ENCODE assay signal across 14 cellular contexts in genomic region chr1:25523512-25523911, GRCh38. TPM values are rescaled to one million over a fixed set of nuclear protein-coding genes. Genes with fewer than 3 reads are reported as not detected.
DNase-seq lines count a peak whose midpoint lies in the region; ATAC-seq and TF ChIP-seq lines count a peak whose summit lies in the region.
"Had no signal": no experiment of that assay in that cellular context is flagged by ENCODE, and none has a peak within 500 bp of the region (broad histone marks: within the 10 kb centered on the region; RNA-seq: fewer than 3 reads in every experiment).

No MANE protein-coding gene starts in this region.

- H3K4me1 Mint-ChIP-seq in endodermal cell (no peaks in the 10 kb centered on the region), T-helper 17 cell (peaks cover 7% of the 10 kb centered on the region), Caco-2 (ENCODE audit: low read depth, unreplicated experiment) (no peaks in the 10 kb centered on the region)

- DNase-seq in ACHN (peak; percentile 51), PC-3 (peak; percentile 44), endodermal cell (peak; percentile 67), DMS79 (lab: John Stamatoyannopoulos, UW) (no peak), T-helper 17 cell (no peak), Caco-2 (no peak)
- DNase-seq: activated CD4-positive, alpha-beta T cell treated with anti-CD3 and anti-CD28 coated beads, Interleukin-2, amount 50 U/mL, for 48 hours; CD4-positive, alpha-beta T cell; kidney glomerular epithelial cell; NCI-H146; occipital lobe; thyroid gland had no signal

- H3K27me3 Mint-ChIP-seq in endodermal cell (ENCODE audit: insufficient read depth) (peaks cover 5% of the 10 kb centered on the region), T-helper 17 cell (no peaks in the 10 kb centered on the region), Caco-2 (ENCODE audit: insufficient read depth, unreplicated experiment) (no peaks in the 10 kb centered on the region)
- H3K27me3 Mint-ChIP-seq: CD4-positive, alpha-beta T cell had no signal

- H3K9ac ChIP-seq in PC-3 (ENCODE audit: low read length) (no peak overlapping the region), endodermal cell (ENCODE audit: extremely low read depth, low read length, poor library complexity, severe bottlenecking) (no peak overlapping the region)

- H3K4me1 ChIP-seq in PC-3 (ENCODE audit: insufficient read depth, low read length): no peaks in the 10 kb centered on the region
- no peaks in the 10 kb centered on the region for H3K4me1 ChIP-seq in endodermal cell (ENCODE audit: control insufficient read depth, insufficient read depth, low read length)
- no peaks in the 10 kb centered on the region for H3K4me1 ChIP-seq in Caco-2
- H3K4me1 ChIP-seq: thyroid gland had no signal

- 36 to 78% methylated on average over 3 to 10 of the region's 10 CpGs for WGBS in endodermal cell (ENCODE audit: insufficient coverage in 1 of 2, insufficient read length in 1 of 2), 2 experiments

- no peaks in the 10 kb centered on the region for H3K79me2 ChIP-seq in PC-3 (ENCODE audit: low read length)

- no peaks in the 10 kb centered on the region for H3K9me2 ChIP-seq in PC-3 (replicated peaks; ENCODE audit: low read length)

- in situ Hi-C loops in ACHN (cut with HindIII; ENCODE audit: low pct_ligation_motif_present, low pct_unique_long_range_greater_than_20kb, low sequenced_read_pairs): no loop called here

- POLR2A ChIA-PET in PC-3 (lab: Charles Lee; ENCODE audit: unreplicated experiment) (no interaction called here), Caco-2 (lab: Charles Lee) (no interaction called here)

- TF ChIP-seq CTCF in GM12875 (IDR thresholded peaks at IDR 0.05; ENCODE audit: borderline replicate concordance, insufficient read depth, low read depth, low read length) (peak; percentile 52), PC-3 (conservative IDR thresholded peaks at IDR 0.05; ENCODE audit: low read depth, low read length) (peak; percentile 47), endodermal cell (conservative IDR thresholded peaks at IDR 0.05) (peak; percentile 37), Caco-2 (IDR thresholded peaks at IDR 0.05; ENCODE audit: insufficient read depth in 1 of 2, low read depth in 1 of 2, low read length in 1 of 2, severe bottlenecking in 1 of 2, unreplicated experiment in 1 of 2) (no peak)

- H3K4me2 ChIP-seq in PC-3 (ENCODE audit: low read length): no peak overlapping the region

- BruUV-seq in PC-3 (replicated peaks; lab: Mats Ljungman, UMichigan) (no TSS peak), Caco-2 (replicated peaks; lab: Mats Ljungman, UMichigan) (no TSS peak)

- peak; percentile 60 for ATAC-seq in PC-3
- ATAC-seq in HG03442 (IDR thresholded peaks at IDR 0.05; ENCODE audit: unreplicated experiment): no peak
- ATAC-seq in T-helper 17 cell: no peak

- H3K4me3 Mint-ChIP-seq in endodermal cell (no peak overlapping the region), T-helper 17 cell (no peak overlapping the region), Caco-2 (ENCODE audit: unreplicated experiment) (no peak overlapping the region)
- H3K4me3 Mint-ChIP-seq: CD4-positive, alpha-beta T cell had no signal

- H3K36me3 ChIP-seq in PC-3 (ENCODE audit: low read depth, low read length): no peaks in the 10 kb centered on the region
- no peaks in the 10 kb centered on the region for H3K36me3 ChIP-seq in endodermal cell (ENCODE audit: control insufficient read depth, insufficient read depth, low read length)
- H3K36me3 ChIP-seq in Caco-2 (ENCODE audit: control insufficient read depth, insufficient read depth, low read length): no peaks in the 10 kb centered on the region
- H3K36me3 ChIP-seq: thyroid gland had no signal

- no peak overlapping the region for H3K4me3 ChIP-seq in GM12875 (ENCODE audit: low read depth, low read length)
- H3K4me3 ChIP-seq in PC-3 (ENCODE audit: low read length): no peak overlapping the region
- H3K4me3 ChIP-seq in endodermal cell (ENCODE audit: low read length): no peak overlapping the region
- no peak overlapping the region for H3K4me3 ChIP-seq in Caco-2 (ENCODE audit: low read depth, low read length)
- H3K4me3 ChIP-seq: thyroid gland had no signal

- H3K9me3 ChIP-seq in PC-3 (ENCODE audit: low read length) (no peaks in the 10 kb centered on the region), endodermal cell (ENCODE audit: control insufficient read depth, low read length) (no peaks in the 10 kb centered on the region), T-helper 17 cell (ENCODE audit: control insufficient read depth, low read length, poor library complexity, severe bottlenecking) (no peaks in the 10 kb centered on the region), Caco-2 (no peaks in the 10 kb centered on the region)
- H3K9me3 ChIP-seq: thyroid gland had no signal

- intact Hi-C loops in PC-3 (cut with micrococcal nuclease): loop anchor here (5.0 kb wide), 2 partner anchors 121 to 191 kb away; no protein-coding TSS in a partner anchor
- intact Hi-C loops in Caco-2 (cut with micrococcal nuclease; ENCODE audit: unreplicated experiment): no loop called here

- H2AFZ ChIP-seq in PC-3 (ENCODE audit: low read length): no peak overlapping the region

- H3K9me3 Mint-ChIP-seq in endodermal cell: peaks cover 10% of the 10 kb centered on the region
- peaks cover 10% of the 10 kb centered on the region for H3K9me3 Mint-ChIP-seq in Caco-2 (ENCODE audit: unreplicated experiment)
- H3K9me3 Mint-ChIP-seq: CD4-positive, alpha-beta T cell had no signal

- H3K27ac ChIP-seq in PC-3 (ENCODE audit: low read length): no peak overlapping the region
- no peak overlapping the region for H3K27ac ChIP-seq in endodermal cell (ENCODE audit: low read depth, low read length)
- H3K27ac ChIP-seq: thyroid gland had no signal

- CTCF ChIA-PET in PC-3 (lab: Charles Lee): no interaction called here
- CTCF ChIA-PET in Caco-2 (lab: Charles Lee): no interaction called here

- H3K36me3 Mint-ChIP-seq in endodermal cell (ENCODE audit: low read depth) (no peaks in the 10 kb centered on the region), T-helper 17 cell (ENCODE audit: low read depth) (no peaks in the 10 kb centered on the region), Caco-2 (ENCODE audit: insufficient read depth, unreplicated experiment) (no peaks in the 10 kb centered on the region)

- no peaks in the 10 kb centered on the region for H4K20me1 ChIP-seq in PC-3 (ENCODE audit: low read length)

- no peaks in the 10 kb centered on the region for H3K27me3 ChIP-seq in PC-3 (ENCODE audit: low read length)
- H3K27me3 ChIP-seq in endodermal cell (ENCODE audit: control insufficient read depth, insufficient read depth, low read length, poor library complexity, severe bottlenecking): no peaks in the 10 kb centered on the region
- no peaks in the 10 kb centered on the region for H3K27me3 ChIP-seq in Caco-2 (replicated peaks; ENCODE audit: control insufficient read depth, insufficient read depth, low read length)
- H3K27me3 ChIP-seq: thyroid gland had no signal

- H3F3A ChIP-seq in PC-3 (ENCODE audit: low read length, unreplicated experiment): no peaks in the 10 kb centered on the region

- no peak overlapping the region for H3K27ac Mint-ChIP-seq in endodermal cell
- no peak overlapping the region for H3K27ac Mint-ChIP-seq in T-helper 17 cell
- H3K27ac Mint-ChIP-seq in Caco-2 (ENCODE audit: unreplicated experiment): no peak overlapping the region
- H3K27ac Mint-ChIP-seq: CD4-positive, alpha-beta T cell had no signal

RNA-seq across cellular contexts. Expression of gene LDLRAP1, which starts 19.9 kb away (rescaled TPM):
- total RNA-seq in PC-3 (2014; rRNA removed) (26.5 and 31.6 TPM in 2 replicates), endodermal cell (10 to 100 TPM; 13.9 to 14.5 TPM), T-helper 17 cell (10 to 100 TPM; 90.3 to 96.6 TPM), Caco-2 (2022) (14.5 TPM in 2 replicates)
- 9.4 TPM for polyA plus RNA-seq in endodermal cell (2013, experiment 1 of 2)
- 8.9 TPM for polyA plus RNA-seq in endodermal cell (2013, experiment 2 of 2)

Comparison
In these comparisons a context has a peak if more than half of its experiments do, and no peak if none do; other contexts are left out.
1. DNase-seq: peak in ACHN (single experiment), PC-3 (single experiment) and endodermal cell (single experiment); none in DMS79 (single experiment), T-helper 17 cell (0 of 3) and Caco-2 (0 of 2).
2. CTCF ChIP-seq: peak in GM12875 (single experiment), PC-3 (single experiment) and endodermal cell (single experiment); none in Caco-2 (0 of 2).